8 cellular contexts compared by ENCODE assay signal in genomic region chr3:129827765-129828164, GRCh38.
DNase-seq lines count a peak whose midpoint lies in the region; ATAC-seq and TF ChIP-seq lines count a peak whose summit lies in the region.

No MANE protein-coding gene starts in this region.

- H3K27me3 ChIP-seq in right atrium auricular region: no peaks in the 10 kb centered on the region
- H3K27me3 ChIP-seq in upper lobe of right lung: no peaks in the 10 kb centered on the region
- H3K27me3 ChIP-seq in ascending aorta: no peaks in the 10 kb centered on the region
- H3K27me3 ChIP-seq in HAP-1 (ENCODE audit: low read depth): no peaks in the 10 kb centered on the region

- H3K36me3 ChIP-seq in right atrium auricular region: no peaks in the 10 kb centered on the region
- peaks cover 5% of the 10 kb centered on the region for H3K36me3 ChIP-seq in upper lobe of right lung
- H3K36me3 ChIP-seq in ascending aorta: peaks cover 0 to 5% of the 10 kb centered on the region in 2 donors
- H3K36me3 ChIP-seq in HAP-1 (replicated peaks): no peaks in the 10 kb centered on the region; the same call in 1 of the 2 replicates

- DNase-seq in Right ventricle myocardium superior (no peak), right atrium auricular region (ENCODE audit: low spot score) (no peak), upper lobe of right lung (no peak), HPDE6-E6E7 (ENCODE audit: extremely low spot score) (no peak), ascending aorta (ENCODE audit: low spot score in 2 of 2) (no peak), HAP-1 (ENCODE audit: low spot score in 2 of 2) (no peak)
- peak; percentile 2 to 5 for DNase-seq in activated CD4-positive, alpha-beta T cell treated with anti-CD3 and anti-CD28 coated beads, Interleukin-2, amount 50 U/mL, for 4 hours

- in situ Hi-C loops in HAP-1 (cut with MboI; ENCODE audit: low sequenced_read_pairs): loop anchor here (25.0 kb wide), 1 partner anchor 340 kb away; no protein-coding TSS in a partner anchor

- H3K4me1 ChIP-seq in right atrium auricular region (peaks cover 0 to 4% of the 10 kb centered on the region in 2 donors), upper lobe of right lung (peaks cover 23% of the 10 kb centered on the region), ascending aorta (no peaks in the 10 kb centered on the region), HAP-1 (peaks cover 14% of the 10 kb centered on the region; the same call in 1 of the 2 replicates)

- no peak for TF ChIP-seq CTCF in right atrium auricular region (IDR thresholded peaks at IDR 0.05)
- no peak for TF ChIP-seq CTCF in upper lobe of right lung (IDR thresholded peaks at IDR 0.05)
- TF ChIP-seq CTCF in ascending aorta (IDR thresholded peaks at IDR 0.05): no peak

- H3K9me3 ChIP-seq in right atrium auricular region: no peaks in the 10 kb centered on the region
- no peaks in the 10 kb centered on the region for H3K9me3 ChIP-seq in upper lobe of right lung
- H3K9me3 ChIP-seq in ascending aorta: no peaks in the 10 kb centered on the region
- H3K9me3 ChIP-seq in HAP-1: no peaks in the 10 kb centered on the region

- ATAC-seq in Right ventricle myocardium superior (ENCODE audit: poor library complexity) (peak; percentile 34), HG03280 (IDR thresholded peaks at IDR 0.05; ENCODE audit: unreplicated experiment) (peak; percentile 70), upper lobe of right lung (peak; percentile 75)

- H3K4me3 ChIP-seq in right atrium auricular region: no peak overlapping the region
- H3K4me3 ChIP-seq in upper lobe of right lung: no peak overlapping the region
- no peak overlapping the region for H3K4me3 ChIP-seq in ascending aorta
- no peak overlapping the region for H3K4me3 ChIP-seq in HAP-1

- intact Hi-C loops in Right ventricle myocardium superior (cut with DNase I) (loop anchor here (5.0 to 10.0 kb wide), 2 partner anchors 335 to 443 kb away; no protein-coding TSS in a partner anchor), upper lobe of right lung (cut with DNase I) (loop anchor here (10.0 kb wide), 1 partner anchor 173 kb away; no protein-coding TSS in a partner anchor), ascending aorta (cut with DNase I) (loop anchor here (2.0 to 5.0 kb wide), 2 partner anchors 105 to 199 kb away; no protein-coding TSS in a partner anchor)

- H3K27ac ChIP-seq in right atrium auricular region (no peak overlapping the region), upper lobe of right lung (no peak overlapping the region), ascending aorta (no peak overlapping the region)

Comparison
In these comparisons a context has a peak if more than half of its experiments do, and no peak if none do; other contexts are left out.
1. DNase-seq: peak in activated CD4-positive, alpha-beta T cell treated with anti-CD3 and anti-CD28 coated beads, Interleukin-2, amount 50 U/mL, for 4 hours (2 of 2); none in Right ventricle myocardium superior (single experiment), right atrium auricular region (single experiment), upper lobe of right lung (single experiment), HPDE6-E6E7 (single experiment), ascending aorta (0 of 2) and HAP-1 (0 of 2).
2. Peak in every context shown above with its lines, with median percentiles within 50 percentile points of each other: ATAC-seq.